Comparison of ENCODE assay signal across 8 cellular contexts in the genomic region with DNA sequence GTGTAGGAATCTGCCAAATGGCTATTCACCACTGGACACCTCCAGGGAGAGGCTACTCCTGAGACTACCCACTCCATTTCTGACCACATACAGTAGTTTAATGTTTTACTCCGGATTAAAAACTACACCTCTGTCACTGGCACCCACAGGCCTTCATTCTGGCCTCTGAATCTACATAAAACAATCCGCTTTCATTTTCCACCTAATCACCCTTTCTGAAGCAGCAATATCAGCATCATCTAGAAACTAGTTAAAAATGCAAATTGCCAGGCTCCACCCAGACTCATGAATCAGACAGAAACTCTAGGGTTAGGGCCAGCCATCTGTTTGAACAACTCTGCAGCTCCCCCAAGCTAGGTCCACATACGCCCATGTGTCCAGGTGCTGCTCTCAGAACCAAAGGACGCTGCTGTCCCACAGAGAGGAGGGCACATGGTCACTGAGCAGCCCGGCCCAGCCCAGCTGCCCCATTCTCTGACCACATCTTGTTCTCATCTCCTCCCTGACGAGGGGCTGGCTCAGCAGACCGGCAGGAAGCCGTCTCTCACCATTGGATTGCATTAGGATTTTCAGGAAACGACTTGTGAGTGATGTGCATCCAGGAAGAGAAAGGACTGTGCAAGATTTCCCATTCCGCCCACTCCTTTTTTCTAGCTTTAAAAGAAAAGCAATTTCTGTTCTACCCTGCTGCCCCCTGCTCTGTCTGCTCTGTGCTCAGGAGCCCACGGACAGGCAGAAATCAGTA.
DNase-seq lines count a peak whose midpoint lies in the region; ATAC-seq and TF ChIP-seq lines count a peak whose summit lies in the region.

No MANE protein-coding gene starts in this region.

- TF ChIP-seq CTCF in MM.1S (IDR thresholded peaks at IDR 0.05; ENCODE audit: low read length) = no peak

- H3K4me1 ChIP-seq in MM.1S (ENCODE audit: low read length) = peaks cover 26% of the 10 kb centered on the region

- peak overlapping the region; percentile 87 for H3K4me2 ChIP-seq in MM.1S (ENCODE audit: low read depth, low read length)

- no peaks in the 10 kb centered on the region for H3K36me3 ChIP-seq in MM.1S (replicated peaks; ENCODE audit: insufficient read depth, low read length)

- H3K27me3 ChIP-seq in MM.1S (replicated peaks; ENCODE audit: insufficient read depth, low read length) = no peaks in the 10 kb centered on the region

- peak; percentile 96 for ATAC-seq in GM21619 (IDR thresholded peaks at IDR 0.05; ENCODE audit: unreplicated experiment)

- H2AFZ ChIP-seq in MM.1S (ENCODE audit: low read length) = peak overlapping the region; percentile 67

- H4K20me1 ChIP-seq in MM.1S (ENCODE audit: insufficient read depth, low read length) = no peaks in the 10 kb centered on the region

- H3K27ac ChIP-seq in MM.1S (ENCODE audit: low read length) = peak overlapping the region; percentile 61; the same call in 1 of the 2 replicates

- H3F3A ChIP-seq in MM.1S (ENCODE audit: insufficient read depth, low read length) = peaks cover 23% of the 10 kb centered on the region

- DNase-seq in GM04504 (ENCODE audit: low read depth) (peak; percentile 58), MM.1S (peak; percentile 79), iris pigment epithelial cell (ENCODE audit: low read depth) (peak; percentile 88), NCI-H510A (lab: John Stamatoyannopoulos, UW) (no peak), NCI-H2081 treated with DMSO at 0.1 percent for 48 hours (lab: John Stamatoyannopoulos, UW) (no peak)
- DNase-seq in activated naive CD4-positive, alpha-beta T cell treated with anti-CD3 and anti-CD28 coated beads, Interleukin-2, amount 50 U/mL, for 16 hours = peak; percentile 20
- peak; percentile 21 to 40 for DNase-seq in stimulated activated CD4-positive, alpha-beta T cell treated with anti-CD3 and anti-CD28 coated beads, Interleukin-4, amount 100 ng/mL, for 4 hours

- H3K9ac ChIP-seq in MM.1S (ENCODE audit: low read length) = peak overlapping the region; percentile 39

- no peaks in the 10 kb centered on the region for H3K9me2 ChIP-seq in MM.1S (replicated peaks; ENCODE audit: insufficient read depth, low read length)

- H3K4me3 ChIP-seq in MM.1S (ENCODE audit: low read length) = peak overlapping the region; percentile 43

- no peaks in the 10 kb centered on the region for H3K79me2 ChIP-seq in MM.1S (ENCODE audit: low read length)

- no peaks in the 10 kb centered on the region for H3K9me3 ChIP-seq in MM.1S (replicated peaks; ENCODE audit: insufficient read depth, low read length)

Comparison
In these comparisons a context has a peak if more than half of its experiments do, and no peak if none do; other contexts are left out.
1. DNase-seq: peak in GM04504 (single experiment), MM.1S (single experiment), activated naive CD4-positive, alpha-beta T cell treated with anti-CD3 and anti-CD28 coated beads, Interleukin-2, amount 50 U/mL, for 16 hours (single experiment), iris pigment epithelial cell (single experiment) and stimulated activated CD4-positive, alpha-beta T cell treated with anti-CD3 and anti-CD28 coated beads, Interleukin-4, amount 100 ng/mL, for 4 hours (2 of 2); none in NCI-H510A (single experiment) and NCI-H2081 treated with DMSO at 0.1 percent for 48 hours (single experiment).